Comparison of ENCODE assay signal across 1 cellular context in the genomic region with DNA sequence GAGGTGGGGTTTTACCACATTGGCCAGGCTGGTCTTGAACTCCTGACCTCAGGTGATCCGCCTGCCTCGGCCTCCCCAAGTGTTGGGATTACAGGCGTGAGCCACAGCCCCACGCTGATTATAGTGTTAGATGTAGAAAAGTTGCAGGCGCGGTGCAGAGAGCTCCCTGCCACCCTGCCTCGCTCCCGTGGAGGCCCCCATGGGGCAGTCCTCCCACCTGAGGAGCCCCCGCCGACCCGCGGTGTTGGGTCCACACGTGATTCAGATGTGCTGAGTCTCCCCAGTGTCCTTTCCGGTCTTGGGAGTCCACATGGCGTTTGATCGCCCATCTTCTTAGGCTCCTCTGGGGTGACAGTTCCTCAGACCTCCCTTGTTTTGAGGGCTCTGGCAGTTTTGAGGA.
TF ChIP-seq lines count a peak whose summit lies in the region.

No MANE protein-coding gene starts in this region.

TF ChIP-seq in K562, 482 proteins besides CTCF, POLR2A, EP300 and RAD21:
- TF ChIP-seq SMAD1 (IDR thresholded peaks at IDR 0.05; ENCODE audit: low read depth, low read length, partially characterized antibody) (no peak), POLR2G (IDR thresholded peaks at IDR 0.05; ENCODE audit: low read depth, low read length) (0 out of 2 replicates have a peak, but pooled peaks have one; percentile 6), XRCC3 (IDR thresholded peaks at IDR 0.05) (no peak)
